ENCODE assay signal across 20 cellular contexts in the genomic region with DNA sequence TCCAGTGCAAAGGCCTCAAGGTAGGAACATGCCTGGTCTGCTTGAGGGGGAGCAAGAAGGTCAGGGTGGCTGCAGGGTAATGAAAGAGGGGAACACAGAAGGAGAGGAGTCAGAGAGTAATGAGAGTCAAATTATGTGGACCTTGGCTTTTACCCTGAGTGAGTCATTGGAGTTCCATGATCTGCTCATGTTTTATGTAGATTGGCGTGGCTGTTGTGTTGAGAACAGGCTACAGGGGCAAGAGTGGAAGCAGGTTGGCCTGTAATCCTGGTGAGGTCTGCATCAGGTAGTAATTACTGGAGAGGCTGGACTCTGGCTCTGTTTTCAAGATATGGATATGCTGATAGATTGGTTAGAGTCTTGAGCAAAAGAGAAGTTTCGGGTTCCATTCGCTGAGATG.
DNase-seq lines count a peak whose midpoint lies in the region; ATAC-seq, FAIRE-seq and TF ChIP-seq lines count a peak whose summit lies in the region.
"Had no signal": no experiment of that assay in that cellular context is flagged by ENCODE, and none has a peak within 500 bp of the region (broad histone marks: within the 10 kb centered on the region; RNA-seq: fewer than 3 reads in every experiment).

No MANE protein-coding gene starts in this region.

- peak; percentile 67 for ATAC-seq in mucosa of descending colon
- ATAC-seq: A549, GM12878 had no signal

- WGBS in hepatocyte (ENCODE audit: low lambda C conversion rate, missing lambda C conversion rate) = 93% methylated on average over 3 of the region's 3 CpGs
- WGBS in small intestine, 3 donors = 43 to 85% (median 55%) methylated on average over 3 of the region's 3 CpGs

- H3K9me3 ChIP-seq in hepatocyte (ENCODE audit: low read depth) (no peaks in the 10 kb centered on the region), mucosa of descending colon (no peaks in the 10 kb centered on the region), small intestine (ENCODE audit: control insufficient read depth, low read depth) (no peaks in the 10 kb centered on the region)
- H3K9me3 ChIP-seq: A549, HAP-1 had no signal

- DNase-seq in DMS53 (lab: John Stamatoyannopoulos, UW) (peak; percentile 17), DMS53 treated with DMSO at 0.1 percent for 48 hours (lab: John Stamatoyannopoulos, UW; ENCODE audit: unreplicated experiment) (no peak), hepatocyte (ENCODE audit: low spot score) (peak; percentile 45), mucosa of descending colon (no peak), small intestine (peak; percentile 93), NOMO-1 (lab: John Stamatoyannopoulos, UW; ENCODE audit: unreplicated experiment in 2 of 2) (no peak), glomerular visceral epithelial cell (ENCODE audit: extremely low spot score) (no peak), hippocampal formation (lab: John Stamatoyannopoulos, UW) (no peak)
- DNase-seq: AML-193; CD4-positive, alpha-beta T cell; DMS153; DND-41; EL had no signal

- no peaks in the 10 kb centered on the region for H3K27me3 ChIP-seq in hepatocyte
- H3K27me3 ChIP-seq in small intestine (ENCODE audit: control insufficient read depth in 2 of 2, insufficient read depth in 2 of 2, low read length in 2 of 2) = no peaks in the 10 kb centered on the region

- no peaks in the 10 kb centered on the region for H4K20me1 ChIP-seq in hepatocyte (ENCODE audit: insufficient read depth, poor library complexity, severe bottlenecking)

- no peaks in the 10 kb centered on the region for H3K36me3 ChIP-seq in hepatocyte (replicated peaks; ENCODE audit: insufficient read depth, low read depth)
- H3K36me3 ChIP-seq in mucosa of descending colon (ENCODE audit: low read depth) = no peaks in the 10 kb centered on the region
- H3K36me3 ChIP-seq in small intestine (ENCODE audit: control insufficient read depth in 2 of 2, insufficient read depth in 2 of 2, low read length in 2 of 2) = no peaks in the 10 kb centered on the region
- H3K36me3 ChIP-seq: HAP-1 had no signal

- FAIRE-seq in small intestine (lab: Jason Lieb, UNC) = no peak
- FAIRE-seq: A549, GM12878, GM19239, H1 had no signal

- no peaks in the 10 kb centered on the region for H3K9me2 ChIP-seq in hepatocyte (replicated peaks; ENCODE audit: insufficient read depth)

- intact Hi-C loops in mucosa of descending colon (cut with DNase I, micrococcal nuclease) = no loop called here

- no peak for TF ChIP-seq CTCF in hepatocyte (IDR thresholded peaks at IDR 0.05; ENCODE audit: poor library complexity)
- no peak for TF ChIP-seq CTCF in mucosa of descending colon (IDR thresholded peaks at IDR 0.05)

- H2AFZ ChIP-seq in hepatocyte = no peak overlapping the region

- H3K4me1 ChIP-seq in hepatocyte (ENCODE audit: insufficient read depth) = peaks cover 12% of the 10 kb centered on the region
- H3K4me1 ChIP-seq in mucosa of descending colon (ENCODE audit: low read depth) = no peaks in the 10 kb centered on the region
- H3K4me1 ChIP-seq in small intestine (ENCODE audit: control insufficient read depth in 2 of 2, insufficient read depth in 1 of 2, low read depth in 1 of 2, low read length in 1 of 2) = peaks cover 0 to 14% of the 10 kb centered on the region in 2 donors
- H3K4me1 ChIP-seq: HAP-1 had no signal

- no peak overlapping the region for H3K4me2 ChIP-seq in hepatocyte
- H3K4me2 ChIP-seq: A549 had no signal

- H3K4me3 ChIP-seq in hepatocyte = no peak overlapping the region
- H3K4me3 ChIP-seq in mucosa of descending colon = no peak overlapping the region
- no peak overlapping the region for H3K4me3 ChIP-seq in small intestine (ENCODE audit: low read depth in 1 of 2, low read length in 2 of 2)
- H3K4me3 ChIP-seq: A549, GM12878, HAP-1 had no signal

- no peaks in the 10 kb centered on the region for H3K79me2 ChIP-seq in hepatocyte

- peak overlapping the region; percentile 20 for H3K27ac ChIP-seq in hepatocyte
- H3K27ac ChIP-seq in small intestine (ENCODE audit: low read depth in 1 of 2, low read length in 1 of 2) = no peak overlapping the region
- H3K27ac ChIP-seq: 22Rv1, C4-2B had no signal

Comparison
In these comparisons a context has a peak if more than half of its experiments do, and no peak if none do; other contexts are left out.
1. DNase-seq: peak in DMS53 (single experiment), hepatocyte (single experiment) and small intestine (single experiment); none in DMS53 treated with DMSO at 0.1 percent for 48 hours (single experiment), mucosa of descending colon (0 of 3), NOMO-1 (0 of 2), glomerular visceral epithelial cell (single experiment) and hippocampal formation (0 of 2).